22 cellular contexts compared by ENCODE assay signal in the genomic region with DNA sequence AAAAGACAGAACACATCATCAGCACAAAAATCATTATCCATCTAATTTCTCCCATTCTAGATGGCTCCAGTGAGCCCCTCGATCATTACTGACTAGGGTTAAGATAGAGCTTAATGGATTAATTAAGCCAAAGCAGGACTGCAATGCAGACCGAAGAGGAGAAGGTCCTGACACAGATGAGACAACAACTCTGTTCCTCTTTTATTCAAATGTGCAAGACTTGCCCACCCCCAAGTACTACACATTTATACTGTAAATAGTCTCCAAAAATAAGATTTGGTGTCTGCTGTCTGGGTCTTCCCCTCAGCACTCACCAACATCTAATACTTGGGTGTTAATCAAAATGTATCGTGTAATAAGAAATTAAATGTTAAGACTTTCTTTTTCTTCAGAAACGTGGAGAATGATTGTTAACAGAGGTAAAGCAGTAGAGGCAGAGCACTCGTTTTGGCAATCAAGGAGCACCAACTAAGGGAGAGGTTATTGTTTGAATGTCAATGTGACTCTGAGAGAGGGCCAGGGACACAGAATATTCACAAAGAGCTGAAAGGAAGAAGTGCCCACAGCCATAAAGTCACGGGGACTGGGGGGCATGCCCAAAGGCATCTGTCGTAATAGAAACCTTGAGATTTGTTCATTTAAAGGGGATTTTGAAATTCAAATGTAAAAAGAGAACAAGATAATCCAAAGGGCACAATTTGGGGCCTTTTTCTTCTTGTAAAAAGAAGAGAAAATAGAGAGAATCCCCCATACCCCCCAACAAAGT.
A peak's percentile ranks its signal among the peaks of the same experiment; 100 is the strongest.
DNase-seq lines count a peak whose midpoint lies in the region; ATAC-seq and TF ChIP-seq lines count a peak whose summit lies in the region.
"Had no signal": no experiment of that assay in that cellular context is flagged by ENCODE, and none has a peak within 500 bp of the region (broad histone marks: within the 10 kb centered on the region; RNA-seq: fewer than 3 reads in every experiment).

No MANE protein-coding gene starts in this region.

- no peaks in the 10 kb centered on the region for H3F3A ChIP-seq in OCI-LY1 (ENCODE audit: insufficient read depth, low read length)

- H3K36me3 Mint-ChIP-seq in stimulated activated memory B cell treated with anti-CD40 and anti-IgM and Interleukin-4, amounts not matched to agents 10 μg/mL and 1 μg/mL and 100 μg/mL, for 72 hours, result peaks cover 21% of the 10 kb centered on the region
- H3K36me3 Mint-ChIP-seq: activated CD4-positive, alpha-beta memory T cell treated with anti-CD3 and anti-CD28 coated beads for 36 hours; type B pancreatic cell had no signal

- peak overlapping the region; percentile 100 for H3K27ac Mint-ChIP-seq in stimulated activated memory B cell treated with anti-CD40 and anti-IgM and Interleukin-4, amounts not matched to agents 10 μg/mL and 1 μg/mL and 100 μg/mL, for 72 hours
- H3K27ac Mint-ChIP-seq: activated CD4-positive, alpha-beta memory T cell treated with anti-CD3 and anti-CD28 coated beads for 36 hours; HFFc6; type B pancreatic cell had no signal

- peak; percentile 29 for ATAC-seq in HG02759 (IDR thresholded peaks at IDR 0.05; ENCODE audit: unreplicated experiment)
- ATAC-seq in stimulated activated memory B cell treated with anti-CD40 and anti-IgM and Interleukin-4, amounts not matched to agents 10 μg/mL and 1 μg/mL and 100 μg/mL, for 72 hours, result peak; percentile 81
- ATAC-seq in GM21528 (IDR thresholded peaks at IDR 0.05; ENCODE audit: low FRiP score, unreplicated experiment), result no peak
- no peak for ATAC-seq in HG03571 (IDR thresholded peaks at IDR 0.05; ENCODE audit: unreplicated experiment)
- no peak for ATAC-seq in HG02610 (IDR thresholded peaks at IDR 0.05; ENCODE audit: unreplicated experiment)
- ATAC-seq: heart left ventricle had no signal

- no peaks in the 10 kb centered on the region for H3K9me3 Mint-ChIP-seq in stimulated activated memory B cell treated with anti-CD40 and anti-IgM and Interleukin-4, amounts not matched to agents 10 μg/mL and 1 μg/mL and 100 μg/mL, for 72 hours
- H3K9me3 Mint-ChIP-seq: activated CD4-positive, alpha-beta memory T cell treated with anti-CD3 and anti-CD28 coated beads for 36 hours; HFFc6; type B pancreatic cell had no signal

- peak overlapping the region; percentile 15; the same call in 1 of the 2 replicates for H3K4me2 ChIP-seq in OCI-LY1 (ENCODE audit: low read length)

- H3K36me3 ChIP-seq in OCI-LY1 (ENCODE audit: insufficient read depth, low read length), result no peaks in the 10 kb centered on the region
- H3K36me3 ChIP-seq: ascending aorta, heart left ventricle, sigmoid colon, stomach had no signal

- H3K9me3 ChIP-seq in OCI-LY1 (ENCODE audit: low read length), result no peaks in the 10 kb centered on the region
- H3K9me3 ChIP-seq: ascending aorta, heart left ventricle, sigmoid colon, stomach had no signal

- no peak overlapping the region for H3K4me3 ChIP-seq in OCI-LY1 (ENCODE audit: low read depth, low read length, poor library complexity, severe bottlenecking)
- H3K4me3 ChIP-seq: ascending aorta, heart left ventricle, sigmoid colon, stomach had no signal

- no peak overlapping the region for H3K9ac ChIP-seq in OCI-LY1 (ENCODE audit: low read length)

- peaks cover 11% of the 10 kb centered on the region for H3K4me1 ChIP-seq in OCI-LY1 (ENCODE audit: insufficient read depth, low read length, severe bottlenecking)
- H3K4me1 ChIP-seq: ascending aorta, sigmoid colon had no signal

- DNase-seq in NOMO-1 treated with DMSO at 0.1 percent for 48 hours (lab: John Stamatoyannopoulos, UW; ENCODE audit: unreplicated experiment) (peak; percentile 7), NOMO-1 treated with dmso at 0.1 percent for 144 hours (lab: John Stamatoyannopoulos, UW; ENCODE audit: unreplicated experiment) (no peak)
- DNase-seq: activated CD4-positive, alpha-beta memory T cell treated with anti-CD3 and anti-CD28 coated beads for 36 hours; activated naive CD4-positive, alpha-beta T cell treated with Interleukin-2 at 50 U/mL for 16 hours; activated T-cell treated with anti-CD3 and anti-CD28 coated beads, Interleukin-2, amount 50 U/mL, for 1 hour; heart left ventricle; HFFc6; NCI-H1417; NCI-H748 treated with DMSO at 0.1 percent for 48 hours; sigmoid colon; stimulated activated CD4-positive, alpha-beta T cell treated with anti-CD3 and anti-CD28 coated beads, Interleukin-1b, Interleukin-23, amount 100 ng/mL, for 48 hours; stomach had no signal

- H4K20me1 ChIP-seq in OCI-LY1 (ENCODE audit: insufficient read depth, low read length), result no peaks in the 10 kb centered on the region

- no peaks in the 10 kb centered on the region for H3K9me2 ChIP-seq in OCI-LY1 (ENCODE audit: low read depth, low read length)

- peak overlapping the region; percentile 73 for H3K4me3 Mint-ChIP-seq in stimulated activated memory B cell treated with anti-CD40 and anti-IgM and Interleukin-4, amounts not matched to agents 10 μg/mL and 1 μg/mL and 100 μg/mL, for 72 hours
- H3K4me3 Mint-ChIP-seq: activated CD4-positive, alpha-beta memory T cell treated with anti-CD3 and anti-CD28 coated beads for 36 hours; HFFc6; type B pancreatic cell had no signal

- H3K4me1 Mint-ChIP-seq in stimulated activated memory B cell treated with anti-CD40 and anti-IgM and Interleukin-4, amounts not matched to agents 10 μg/mL and 1 μg/mL and 100 μg/mL, for 72 hours, result peaks cover 79% of the 10 kb centered on the region

- H2AFZ ChIP-seq in OCI-LY1 (ENCODE audit: low read length), result no peak overlapping the region

- no peak overlapping the region for H3K27ac ChIP-seq in OCI-LY1 (ENCODE audit: low read depth, low read length, poor library complexity, severe bottlenecking)
- H3K27ac ChIP-seq: ascending aorta, heart left ventricle, RWPE1, sigmoid colon, stomach, VCaP had no signal

- H3K79me2 ChIP-seq in OCI-LY1 (ENCODE audit: insufficient read depth, low read length), result no peaks in the 10 kb centered on the region

- H3K27me3 ChIP-seq in OCI-LY1 (ENCODE audit: insufficient read depth, low read length), result no peaks in the 10 kb centered on the region
- H3K27me3 ChIP-seq: ascending aorta, heart left ventricle, sigmoid colon, stomach had no signal

- no peak for TF ChIP-seq CTCF in OCI-LY1 (IDR thresholded peaks at IDR 0.05; ENCODE audit: low read length)

- no peaks in the 10 kb centered on the region for H3K27me3 Mint-ChIP-seq in stimulated activated memory B cell treated with anti-CD40 and anti-IgM and Interleukin-4, amounts not matched to agents 10 μg/mL and 1 μg/mL and 100 μg/mL, for 72 hours
- H3K27me3 Mint-ChIP-seq: activated CD4-positive, alpha-beta memory T cell treated with anti-CD3 and anti-CD28 coated beads for 36 hours; type B pancreatic cell had no signal

Comparison
In these comparisons a context has a peak if more than half of its experiments do, and no peak if none do; other contexts are left out.
1. ATAC-seq: peak in HG02759 (single experiment) and stimulated activated memory B cell treated with anti-CD40 and anti-IgM and Interleukin-4, amounts not matched to agents 10 μg/mL and 1 μg/mL and 100 μg/mL, for 72 hours (single experiment); none in GM21528 (single experiment), HG03571 (single experiment) and HG02610 (single experiment).